1 cellular context compared by ENCODE assay signal in genomic region chr22:23125512-23126103, GRCh38.
TF ChIP-seq lines count a peak whose summit lies in the region.

No MANE protein-coding gene starts in this region.

TF ChIP-seq in HepG2, 621 proteins besides CTCF, POLR2A, EP300 and RAD21:
- TF ChIP-seq RELA (CRISPR knock-in tag; IDR thresholded peaks at IDR 0.05), result no peak
- peak; percentile 43 for TF ChIP-seq AGO2 (optimal IDR thresholded peaks at IDR 0.05; ENCODE audit: low read depth, low read length)
- no peak for TF ChIP-seq RNF2 (conservative IDR thresholded peaks at IDR 0.05; ENCODE audit: low read depth)
- TF ChIP-seq ONECUT2 (CRISPR knock-in tag; IDR thresholded peaks at IDR 0.05), result no peak
- TF ChIP-seq ZNF629 (CRISPR knock-in tag; conservative IDR thresholded peaks at IDR 0.05), result peak; percentile 55
- no peak for TF ChIP-seq KLF12 (CRISPR knock-in tag; IDR thresholded peaks at IDR 0.05; ENCODE audit: borderline replicate concordance)
- no peak for TF ChIP-seq ZSCAN9 (CRISPR knock-in tag; IDR thresholded peaks at IDR 0.05; ENCODE audit: borderline replicate concordance)
- TF ChIP-seq NFYB (CRISPR knock-in tag; IDR thresholded peaks at IDR 0.05), result no peak
- no peak for TF ChIP-seq KLF15 (CRISPR knock-in tag; IDR thresholded peaks at IDR 0.05; ENCODE audit: borderline replicate concordance)
- no peak for TF ChIP-seq ZNF547 (CRISPR knock-in tag; IDR thresholded peaks at IDR 0.05)
- no peak for TF ChIP-seq E2F2 (CRISPR knock-in tag; IDR thresholded peaks at IDR 0.05; ENCODE audit: borderline replicate concordance)
- 0 out of 2 replicates have a peak, but pooled peaks have one; percentile 25 for TF ChIP-seq POLR2G (IDR thresholded peaks at IDR 0.05; ENCODE audit: low read depth, low read length)
- no peak for TF ChIP-seq NFRKB (IDR thresholded peaks at IDR 0.05)
- no peak for TF ChIP-seq TMF1 (CRISPR knock-in tag; IDR thresholded peaks at IDR 0.05; ENCODE audit: low read depth)
